8 cellular contexts compared by ENCODE assay signal in genomic region chr4:113636438-113636818, GRCh38.
DNase-seq lines count a peak whose midpoint lies in the region; ATAC-seq and TF ChIP-seq lines count a peak whose summit lies in the region.

No MANE protein-coding gene starts in this region.

- TF ChIP-seq CTCF in hepatocyte (IDR thresholded peaks at IDR 0.05; ENCODE audit: poor library complexity) = no peak

- peaks cover 90% of the 10 kb centered on the region for H3K79me2 ChIP-seq in hepatocyte

- no peaks in the 10 kb centered on the region for H3K9me2 ChIP-seq in hepatocyte (replicated peaks; ENCODE audit: insufficient read depth)

- H3K4me2 ChIP-seq in hepatocyte = no peak overlapping the region

- no peaks in the 10 kb centered on the region for H3K9me3 ChIP-seq in hepatocyte (ENCODE audit: low read depth)

- no peak overlapping the region for H2AFZ ChIP-seq in hepatocyte

- peak; percentile 68 for ATAC-seq in GM18502 (IDR thresholded peaks at IDR 0.05; ENCODE audit: poor library complexity, unreplicated experiment)
- peak; percentile 38 for ATAC-seq in HG02571 (IDR thresholded peaks at IDR 0.05; ENCODE audit: unreplicated experiment)

- H3K27ac ChIP-seq in hepatocyte = no peak overlapping the region

- H3K4me3 ChIP-seq in hepatocyte = no peak overlapping the region

- peaks cover 5% of the 10 kb centered on the region for H4K20me1 ChIP-seq in hepatocyte (ENCODE audit: insufficient read depth, poor library complexity, severe bottlenecking)

- WGBS in hepatocyte (ENCODE audit: low lambda C conversion rate, missing lambda C conversion rate) = 90% methylated on average over 3 of the region's 3 CpGs

- DNase-seq in NOMO-1 (lab: John Stamatoyannopoulos, UW; ENCODE audit: unreplicated experiment in 2 of 2) = peak; percentile 70 to 82
- DNase-seq in iris pigment epithelial cell (ENCODE audit: low read depth) = peak; percentile 8
- DNase-seq in hepatocyte (ENCODE audit: low spot score) = no peak
- no peak for DNase-seq in COLO829 (ENCODE audit: low spot score)
- DNase-seq in anterior cingulate cortex (lab: John Stamatoyannopoulos, UW) = no peak
- DNase-seq in DMS53 (lab: John Stamatoyannopoulos, UW) = no peak

- no peaks in the 10 kb centered on the region for H3K27me3 ChIP-seq in hepatocyte

- H3K36me3 ChIP-seq in hepatocyte (replicated peaks; ENCODE audit: insufficient read depth, low read depth) = no peaks in the 10 kb centered on the region

- peaks cover 40% of the 10 kb centered on the region for H3K4me1 ChIP-seq in hepatocyte (ENCODE audit: insufficient read depth)

Comparison
In these comparisons a context has a peak if more than half of its experiments do, and no peak if none do; other contexts are left out.
1. DNase-seq: peak in NOMO-1 (2 of 2) and iris pigment epithelial cell (single experiment); none in hepatocyte (single experiment), COLO829 (single experiment), anterior cingulate cortex (0 of 58) and DMS53 (single experiment).